Comparison of ENCODE assay signal across 8 cellular contexts in genomic region chr7:5528071-5528814, GRCh38. TPM values are rescaled to one million over a fixed set of nuclear protein-coding genes. Genes with fewer than 3 reads are reported as not detected.
DNase-seq lines count a peak whose midpoint lies in the region; TF ChIP-seq lines count a peak whose summit lies in the region.

No MANE protein-coding gene starts in this region.

- no peaks in the 10 kb centered on the region for H3K9me3 Mint-ChIP-seq in activated naive CD4-positive, alpha-beta T cell treated with anti-CD3 and anti-CD28 coated beads for 36 hours

- no peaks in the 10 kb centered on the region for H3K27me3 ChIP-seq in BE2C
- H3K27me3 ChIP-seq in MG63: no peaks in the 10 kb centered on the region

- peak overlapping the region; percentile 99 for H3K4me3 Mint-ChIP-seq in activated naive CD4-positive, alpha-beta T cell treated with anti-CD3 and anti-CD28 coated beads for 36 hours

- H3K9me3 ChIP-seq in BE2C (no peaks in the 10 kb centered on the region), MG63 (no peaks in the 10 kb centered on the region)

- H3K27me3 Mint-ChIP-seq in activated naive CD4-positive, alpha-beta T cell treated with anti-CD3 and anti-CD28 coated beads for 36 hours (ENCODE audit: low read depth): no peaks in the 10 kb centered on the region

- peak overlapping the region; percentile 95 for H3K27ac Mint-ChIP-seq in activated naive CD4-positive, alpha-beta T cell treated with anti-CD3 and anti-CD28 coated beads for 36 hours

- H3K36me3 Mint-ChIP-seq in activated naive CD4-positive, alpha-beta T cell treated with anti-CD3 and anti-CD28 coated beads for 36 hours (ENCODE audit: low read depth): peaks cover 36% of the 10 kb centered on the region

- CTCF ChIA-PET in activated naive CD4-positive, alpha-beta T cell treated with anti-CD3 and anti-CD28 coated beads for 36 hours (lab: Charles Lee): interaction anchor here (0.6 to 1.6 kb wide), 5 partner anchors 12 to 173 kb away, joined by 3 to 4 read pairs (median 3); no protein-coding TSS in a partner anchor

- H3K4me3 ChIP-seq in BE2C (ENCODE audit: low read depth, low read length) (peak overlapping the region; percentile 86), MG63 (peak overlapping the region; percentile 87), retinal pigment epithelial cell (ENCODE audit: low read length) (peak overlapping the region; percentile 95)

- H3K4me1 ChIP-seq in BE2C: peaks cover 7% of the 10 kb centered on the region; the same call in 1 of the 2 replicates

- intact Hi-C loops in activated naive CD4-positive, alpha-beta T cell treated with anti-CD3 and anti-CD28 coated beads for 36 hours (cut with micrococcal nuclease): loop anchor here (1.0 kb wide), 1 partner anchor 105 kb away; the partner anchor contains the start of gene TNRC18
- intact Hi-C loops in cardiac septum (cut with DNase I): no loop called here

- DNase-seq in BE2C: peak; percentile 42
- no peak for DNase-seq in MG63
- DNase-seq in activated naive CD4-positive, alpha-beta T cell treated with anti-CD3 and anti-CD28 coated beads for 36 hours: peak; percentile 57
- peak; percentile 82 for DNase-seq in cardiac septum (ENCODE audit: low spot score)
- DNase-seq in retinal pigment epithelial cell (ENCODE audit: low read depth): no peak
- DNase-seq in NCI-H1105 (lab: John Stamatoyannopoulos, UW): no peak
- DNase-seq in HuH-7.5 (ENCODE audit: low spot score): no peak
- DNase-seq in T1000 (lab: John Stamatoyannopoulos, UW): no peak

- H3K36me3 ChIP-seq in BE2C: peaks cover 62% of the 10 kb centered on the region
- H3K36me3 ChIP-seq in MG63: peaks cover 57% of the 10 kb centered on the region

- peaks cover 39% of the 10 kb centered on the region for H3K4me1 Mint-ChIP-seq in activated naive CD4-positive, alpha-beta T cell treated with anti-CD3 and anti-CD28 coated beads for 36 hours (ENCODE audit: low read depth)

- TF ChIP-seq CTCF in BE2C (IDR thresholded peaks at IDR 0.05; ENCODE audit: low read depth, low read length): no peak
- TF ChIP-seq CTCF in retinal pigment epithelial cell (conservative IDR thresholded peaks at IDR 0.05; ENCODE audit: low read depth, low read length): no peak

RNA-seq across cellular contexts. Expression of gene ACTB, which starts 2.2 kb away (rescaled TPM):
- 7,387 TPM for polyA plus RNA-seq in BE2C (2012; ENCODE audit: insufficient read depth, insufficient read length, low read depth)
- total RNA-seq in MG63 (2014; rRNA removed; shearing (Covaris generic); ENCODE audit: low replicate concordance): 1,106 and 1,129 TPM in 2 replicates
- total RNA-seq in activated naive CD4-positive, alpha-beta T cell treated with anti-CD3 and anti-CD28 coated beads for 36 hours: 1,000 to 10,000 TPM; 7,750 to 8,015 TPM
- total RNA-seq in cardiac septum: 926 TPM

RNA-seq across cellular contexts. Expression of gene FBXL18, which starts 14.6 kb away (rescaled TPM):
- polyA plus RNA-seq in BE2C (2012; ENCODE audit: insufficient read depth, insufficient read length, low read depth): 10.6 TPM
- 0.79 and 2.7 TPM in 2 replicates for total RNA-seq in MG63 (2014; rRNA removed; shearing (Covaris generic); ENCODE audit: low replicate concordance)
- 1 to 10 TPM; 7.0 to 7.1 TPM for total RNA-seq in activated naive CD4-positive, alpha-beta T cell treated with anti-CD3 and anti-CD28 coated beads for 36 hours
- 5.0 TPM for total RNA-seq in cardiac septum

Comparison
In these comparisons a context has a peak if more than half of its experiments do, and no peak if none do; other contexts are left out.
1. DNase-seq: peak in BE2C (single experiment), activated naive CD4-positive, alpha-beta T cell treated with anti-CD3 and anti-CD28 coated beads for 36 hours (single experiment) and cardiac septum (single experiment); none in MG63 (single experiment), retinal pigment epithelial cell (single experiment), NCI-H1105 (single experiment), HuH-7.5 (single experiment) and T1000 (single experiment).
2. Peak in every context shown above with its lines, with median percentiles within 50 percentile points of each other: H3K4me3 ChIP-seq.